Comparison of ENCODE assay signal across 20 cellular contexts in the genomic region with DNA sequence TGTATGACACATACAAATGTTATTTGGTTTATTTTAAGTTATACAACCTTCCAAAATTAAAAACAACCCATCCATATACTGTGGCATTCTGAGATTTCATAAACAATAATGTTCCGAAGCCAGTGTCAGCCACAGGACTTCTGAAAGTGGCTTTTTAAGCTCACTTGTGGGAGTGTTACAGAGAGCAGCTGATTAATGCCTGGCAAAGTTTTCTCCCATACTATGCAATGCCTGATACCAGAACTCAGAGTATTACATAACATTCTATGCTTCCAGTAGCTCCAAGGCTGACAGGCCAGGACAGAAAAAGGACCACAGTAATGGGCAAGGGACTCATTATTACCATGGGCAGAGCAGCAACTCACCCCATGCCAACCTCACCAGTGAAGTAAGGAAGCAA. TPM values are rescaled to one million over a fixed set of nuclear protein-coding genes. Genes with fewer than 3 reads are reported as not detected.
DNase-seq lines count a peak whose midpoint lies in the region; ATAC-seq lines count a peak whose summit lies in the region.
"Had no signal": no experiment of that assay in that cellular context is flagged by ENCODE, and none has a peak within 500 bp of the region (broad histone marks: within the 10 kb centered on the region; RNA-seq: fewer than 3 reads in every experiment).

No MANE protein-coding gene starts in this region.

- H3K4me3 Mint-ChIP-seq in activated T-cell treated with anti-CD3 and anti-CD28 coated beads, Interleukin-2, amount 50 U/mL, for 24 hours = no peak overlapping the region
- peak overlapping the region; percentile 66 for H3K4me3 Mint-ChIP-seq in activated naive CD8-positive, alpha-beta T cell treated with anti-CD3 and anti-CD28 coated beads for 36 hours
- H3K4me3 Mint-ChIP-seq: dendritic cell treated with granulocyte-macrophage colony-stimulating factor and Interleukin-4, amounts not matched to agents 40 ng/mL and 50 ng/mL, for 4 days; mesothelial cell of epicardium had no signal

- H3K4me1 Mint-ChIP-seq in activated T-cell treated with anti-CD3 and anti-CD28 coated beads, Interleukin-2, amount 50 U/mL, for 24 hours (ENCODE audit: low read depth) = peaks cover 82% of the 10 kb centered on the region
- H3K4me1 Mint-ChIP-seq in activated naive CD8-positive, alpha-beta T cell treated with anti-CD3 and anti-CD28 coated beads for 36 hours = peaks cover 70% of the 10 kb centered on the region

- H3K27ac Mint-ChIP-seq in activated T-cell treated with anti-CD3 and anti-CD28 coated beads, Interleukin-2, amount 50 U/mL, for 24 hours = peak overlapping the region; percentile 83
- H3K27ac Mint-ChIP-seq in activated naive CD8-positive, alpha-beta T cell treated with anti-CD3 and anti-CD28 coated beads for 36 hours = peak overlapping the region; percentile 94
- H3K27ac Mint-ChIP-seq: dendritic cell treated with granulocyte-macrophage colony-stimulating factor and Interleukin-4, amounts not matched to agents 40 ng/mL and 50 ng/mL, for 4 days; mesothelial cell of epicardium had no signal

- DNase-seq in activated T-cell treated with anti-CD3 and anti-CD28 coated beads, Interleukin-2, amount 50 U/mL, for 24 hours = no peak
- no peak for DNase-seq in activated T-cell treated with anti-CD3 and anti-CD28 coated beads, Interleukin-2, amount 50 U/mL, for 48 hours
- DNase-seq in MV-4-11 (lab: John Stamatoyannopoulos, UW) = peak; percentile 14
- DNase-seq in activated naive CD8-positive, alpha-beta T cell treated with anti-CD3 and anti-CD28 coated beads for 36 hours = no peak
- DNase-seq in SIG-M5 (lab: John Stamatoyannopoulos, UW) = no peak
- DNase-seq in pons (ENCODE audit: low spot score) = no peak
- DNase-seq: brain microvascular endothelial cell; erythroblast; left colon; MG63; NCI-H187; NCI-H226; NK-92 treated with Interleukin-12 subunit alpha and Interleukin-12 subunit beta, amount 100 ng/mL, for 24 hours; trophoblast cell had no signal

- no peaks in the 10 kb centered on the region for H3K27me3 Mint-ChIP-seq in activated T-cell treated with anti-CD3 and anti-CD28 coated beads, Interleukin-2, amount 50 U/mL, for 24 hours
- H3K27me3 Mint-ChIP-seq in activated naive CD8-positive, alpha-beta T cell treated with anti-CD3 and anti-CD28 coated beads for 36 hours = no peaks in the 10 kb centered on the region
- H3K27me3 Mint-ChIP-seq: dendritic cell treated with granulocyte-macrophage colony-stimulating factor and Interleukin-4, amounts not matched to agents 40 ng/mL and 50 ng/mL, for 4 days had no signal

- H3K9me3 Mint-ChIP-seq in activated T-cell treated with anti-CD3 and anti-CD28 coated beads, Interleukin-2, amount 50 U/mL, for 24 hours = no peaks in the 10 kb centered on the region
- no peaks in the 10 kb centered on the region for H3K9me3 Mint-ChIP-seq in activated naive CD8-positive, alpha-beta T cell treated with anti-CD3 and anti-CD28 coated beads for 36 hours
- H3K9me3 Mint-ChIP-seq: dendritic cell treated with granulocyte-macrophage colony-stimulating factor and Interleukin-4, amounts not matched to agents 40 ng/mL and 50 ng/mL, for 4 days; mesothelial cell of epicardium had no signal

- H3K27ac ChIP-seq in skin epidermis = peak overlapping the region in 11 of 21 experiments; percentile 17 to 78 (median 45)
- H3K27ac ChIP-seq: brain microvascular endothelial cell, RWPE1, VCaP had no signal

- no peak overlapping the region for H3K4me3 ChIP-seq in skin epidermis
- H3K4me3 ChIP-seq: MG63 had no signal

- ATAC-seq in HG02938 (IDR thresholded peaks at IDR 0.05; ENCODE audit: unreplicated experiment) = no peak
- ATAC-seq: left colon had no signal

- H3K36me3 Mint-ChIP-seq in activated T-cell treated with anti-CD3 and anti-CD28 coated beads, Interleukin-2, amount 50 U/mL, for 24 hours (ENCODE audit: low read depth) = peaks cover 1% of the 10 kb centered on the region
- peaks cover 38% of the 10 kb centered on the region for H3K36me3 Mint-ChIP-seq in activated naive CD8-positive, alpha-beta T cell treated with anti-CD3 and anti-CD28 coated beads for 36 hours
- H3K36me3 Mint-ChIP-seq: mesothelial cell of epicardium had no signal

RNA-seq across cellular contexts. Expression of gene NELL2, which starts 29.3 kb away (rescaled TPM):
- total RNA-seq in activated naive CD8-positive, alpha-beta T cell treated with anti-CD3 and anti-CD28 coated beads for 36 hours = 100 to 1,000 TPM; 120 to 134 TPM
